Comparison of ENCODE assay signal across 14 cellular contexts in the genomic region with DNA sequence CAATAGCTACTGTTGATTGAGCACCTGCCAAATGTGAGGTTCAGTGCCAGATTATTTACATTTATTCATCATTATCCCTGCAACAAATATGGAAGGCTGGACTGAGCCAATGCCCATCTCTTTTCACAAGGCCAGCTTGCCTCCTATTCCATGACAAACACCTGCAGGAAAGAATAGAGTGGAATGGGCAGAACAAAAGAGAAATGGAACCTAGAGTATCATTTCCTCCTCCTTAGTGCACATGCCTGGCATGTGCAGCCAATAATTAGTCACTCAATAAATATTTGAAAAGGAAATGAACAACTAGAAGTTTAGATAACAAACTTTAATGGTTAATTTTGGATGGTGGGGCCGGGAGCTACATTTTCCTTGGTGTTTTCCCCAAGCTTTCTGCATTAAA.
"Had no signal": no experiment of that assay in that cellular context is flagged by ENCODE, and none has a peak within 500 bp of the region (broad histone marks: within the 10 kb centered on the region; RNA-seq: fewer than 3 reads in every experiment).

No MANE protein-coding gene starts in this region.

- H3K4me1 ChIP-seq: ascending aorta, gastrocnemius medialis, psoas muscle, upper lobe of left lung had no signal

- DNase-seq: activated CD4-positive, alpha-beta memory T cell treated with anti-CD3 and anti-CD28 coated beads for 36 hours; activated CD4-positive, alpha-beta T cell treated with anti-CD3 and anti-CD28 coated beads for 36 hours; activated CD8-positive, alpha-beta memory T cell treated with anti-CD3 and anti-CD28 coated beads, Interleukin-2, amount 10 ng/mL, durations not matched to agents 7 days and 5 days; activated naive CD4-positive, alpha-beta T cell treated with anti-CD3 and anti-CD28 coated beads, Interleukin-2, amount 10 ng/mL, durations not matched to agents 7 days and 5 days; activated T-cell treated with anti-CD3 and anti-CD28 coated beads, Interleukin-2, amount 50 U/mL, for 1 hour; dorsolateral prefrontal cortex; endodermal cell; erythroblast; gastrocnemius medialis; mammary epithelial cell; psoas muscle; T1000; upper lobe of left lung had no signal

- H3K27ac ChIP-seq: ascending aorta, dorsolateral prefrontal cortex, gastrocnemius medialis, psoas muscle, upper lobe of left lung had no signal

- H3K9me3 ChIP-seq: ascending aorta, gastrocnemius medialis, psoas muscle, upper lobe of left lung had no signal

- H3K36me3 ChIP-seq: ascending aorta, gastrocnemius medialis, upper lobe of left lung had no signal

- H3K4me3 ChIP-seq: ascending aorta, dorsolateral prefrontal cortex, gastrocnemius medialis, psoas muscle, upper lobe of left lung had no signal

- H3K27me3 ChIP-seq: ascending aorta, gastrocnemius medialis, upper lobe of left lung had no signal
